Comparison of ENCODE assay signal across 16 cellular contexts in the genomic region with DNA sequence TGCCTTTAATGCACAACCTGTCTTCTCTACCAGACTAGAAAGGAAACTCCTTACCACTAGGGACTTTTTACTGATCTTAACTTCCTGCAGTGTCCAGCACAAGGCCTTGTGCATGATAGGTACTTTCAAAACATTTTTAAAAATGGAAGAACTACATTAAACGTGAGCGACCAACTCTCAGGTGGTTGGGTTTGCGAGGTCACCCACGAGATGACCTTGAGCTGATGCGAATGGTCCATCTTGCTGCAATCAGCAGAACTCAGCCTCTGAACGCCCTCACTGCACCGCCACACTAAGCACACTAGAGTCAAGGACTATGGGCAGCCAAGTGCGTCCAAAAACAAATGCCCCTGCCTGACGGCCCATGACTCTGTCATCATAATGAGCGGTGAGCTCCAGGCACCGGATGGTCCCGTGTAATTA. TPM values are rescaled to one million over a fixed set of nuclear protein-coding genes. Genes with fewer than 3 reads are reported as not detected.
DNase-seq lines count a peak whose midpoint lies in the region; ATAC-seq and TF ChIP-seq lines count a peak whose summit lies in the region.
"Had no signal": no experiment of that assay in that cellular context is flagged by ENCODE, and none has a peak within 500 bp of the region (broad histone marks: within the 10 kb centered on the region; RNA-seq: fewer than 3 reads in every experiment).

No MANE protein-coding gene starts in this region.

- peak overlapping the region; percentile 38 for H2AFZ ChIP-seq in parathyroid adenoma
- H2AFZ ChIP-seq in mammary epithelial cell (ENCODE audit: low read depth, low read length) = no peak overlapping the region
- H2AFZ ChIP-seq: GM23248 had no signal

- no peaks in the 10 kb centered on the region for H3K9me3 ChIP-seq in parathyroid adenoma (ENCODE audit: control insufficient read depth, low read length)
- no peaks in the 10 kb centered on the region for H3K9me3 ChIP-seq in mammary epithelial cell (replicated peaks; ENCODE audit: insufficient read depth, low read length)
- H3K9me3 ChIP-seq: suprapubic skin had no signal

- H3K79me2 ChIP-seq in parathyroid adenoma (no peaks in the 10 kb centered on the region), mammary epithelial cell (ENCODE audit: insufficient read depth, low read length) (no peaks in the 10 kb centered on the region)

- H3K27ac ChIP-seq in parathyroid adenoma (no peak overlapping the region), mammary epithelial cell (ENCODE audit: insufficient read depth, low read depth, low read length) (no peak overlapping the region)
- H3K27ac ChIP-seq: GM23248, suprapubic skin had no signal

- WGBS in mammary epithelial cell (ENCODE audit: low coverage, missing lambda C conversion rate) = 66% methylated on average over 10 of the region's 12 CpGs

- no peak for TF ChIP-seq CTCF in parathyroid adenoma (IDR thresholded peaks at IDR 0.05)
- no peak for TF ChIP-seq CTCF in mammary epithelial cell (conservative IDR thresholded peaks at IDR 0.05 in 1 of 2, IDR thresholded peaks at IDR 0.05 in 1 of 2; ENCODE audit: extremely low read depth in 1 of 2, insufficient read depth in 1 of 2, low read depth in 1 of 2, low read length in 2 of 2)

- H3K4me2 ChIP-seq in parathyroid adenoma (ENCODE audit: low read length) (no peak overlapping the region), mammary epithelial cell (ENCODE audit: insufficient read depth, low read depth, low read length) (no peak overlapping the region)

- CTCF ChIA-PET in mammary epithelial cell (lab: Charles Lee; ENCODE audit: low non-redundant PET) = interaction anchor here (0.6 kb wide), 1 partner anchor 1400 kb away, joined by 3 read pairs; no protein-coding TSS in a partner anchor

- DNase-seq in SHP77 treated with DMSO at 0.1 percent for 48 hours (lab: John Stamatoyannopoulos, UW) (no peak), mammary epithelial cell (no peak), AG08396 (ENCODE audit: low spot score) (no peak)
- DNase-seq: activated CD4-positive, alpha-beta memory T cell treated with anti-CD3 and anti-CD28 coated beads for 36 hours; activated gamma-delta T cell treated with Interleukin-2 at 50 U/mL for 16 hours had no signal

- H3K9ac ChIP-seq in parathyroid adenoma (no peak overlapping the region), mammary epithelial cell (ENCODE audit: insufficient read depth, low read length) (no peak overlapping the region)
- H3K9ac ChIP-seq: GM23248 had no signal

- no peaks in the 10 kb centered on the region for H3K36me3 ChIP-seq in parathyroid adenoma (ENCODE audit: control insufficient read depth, insufficient read depth, low read length)
- no peaks in the 10 kb centered on the region for H3K36me3 ChIP-seq in mammary epithelial cell (ENCODE audit: insufficient read depth, low read length)
- H3K36me3 ChIP-seq: suprapubic skin had no signal

- in situ Hi-C loops in mammary epithelial cell (cut with MboI; ENCODE audit: low sequenced_read_pairs in 2 of 2) = loop anchor here in 1 of 2 donors (5.0 to 25.0 kb wide), 3 partner anchors 140 to 1405 kb away; no protein-coding TSS in a partner anchor

- BruUV-seq in mammary epithelial cell (replicated peaks; lab: Mats Ljungman, UMichigan) = no TSS peak

- no peak overlapping the region for H3K4me3 ChIP-seq in parathyroid adenoma (ENCODE audit: low read depth, low read length)
- H3K4me3 ChIP-seq in mammary epithelial cell (replicated peaks in 1 of 3; ENCODE audit: insufficient read depth in 1 of 3, low read depth in 2 of 3, low read length in 3 of 3) = no peak overlapping the region
- H3K4me3 ChIP-seq: GM23248, suprapubic skin had no signal

- H4K20me1 ChIP-seq in mammary epithelial cell (ENCODE audit: insufficient read depth, low read length) = no peaks in the 10 kb centered on the region

- H3K27me3 ChIP-seq in parathyroid adenoma (ENCODE audit: control insufficient read depth, insufficient read depth, low read length) = no peaks in the 10 kb centered on the region
- no peaks in the 10 kb centered on the region for H3K27me3 ChIP-seq in mammary epithelial cell (ENCODE audit: insufficient read depth, low read length)

- ATAC-seq in GM18868 (IDR thresholded peaks at IDR 0.05; ENCODE audit: unreplicated experiment) = peak; percentile 72
- ATAC-seq in GM21717 (IDR thresholded peaks at IDR 0.05; ENCODE audit: unreplicated experiment) = peak; percentile 43
- ATAC-seq in HG03469 (IDR thresholded peaks at IDR 0.05; ENCODE audit: unreplicated experiment) = peak; percentile 51
- ATAC-seq: natural killer cell treated with Interleukin-12 subunit alpha and Interleukin-12 subunit beta and Interleukin-15 and Interleukin-18, amount 100 ng/mL, for 72 hours had no signal

- dilution Hi-C loops in mammary epithelial cell (cut with HindIII; ENCODE audit: low sequenced_read_pairs) = loop anchor here (10.0 kb wide), 1 partner anchor 538 kb away; no protein-coding TSS in a partner anchor

- intact Hi-C loops in mammary epithelial cell (cut with micrococcal nuclease) = loop anchor here (5.0 kb wide), 1 partner anchor 1400 kb away; no protein-coding TSS in a partner anchor

- H3K4me1 ChIP-seq in parathyroid adenoma = peaks cover 7% of the 10 kb centered on the region
- no peaks in the 10 kb centered on the region for H3K4me1 ChIP-seq in mammary epithelial cell (ENCODE audit: insufficient read depth, low read length)

RNA-seq across cellular contexts. Expression of gene PTF1A, which starts 34.9 kb away (rescaled TPM):
- total RNA-seq in mammary epithelial cell = not detected
- not detected for polyA plus RNA-seq in mammary epithelial cell
- not detected for polyA minus RNA-seq in mammary epithelial cell
- total RNA-seq: activated CD4-positive, alpha-beta memory T cell treated with anti-CD3 and anti-CD28 coated beads for 36 hours; GM23248; left lobe of liver; M059J; natural killer cell treated with Interleukin-12 subunit alpha and Interleukin-12 subunit beta and Interleukin-15 and Interleukin-18, amount 100 ng/mL, for 72 hours; skeletal muscle tissue; suprapubic skin; T-helper 2 cell treated with Interferon-gamma antibody and Interleukin-4, amounts not matched to agents 100 ng/mL and 5 ng/mL, for 36 hours had no signal
- polyA plus RNA-seq: GM23248 had no signal
